Comparison of ENCODE assay signal across 10 cellular contexts in genomic region chr2:112767693-112768380, GRCh38. TPM values are rescaled to one million over a fixed set of nuclear protein-coding genes. Genes with fewer than 3 reads are reported as not detected.
DNase-seq lines count a peak whose midpoint lies in the region; TF ChIP-seq lines count a peak whose summit lies in the region.
"Had no signal": no experiment of that assay in that cellular context is flagged by ENCODE, and none has a peak within 500 bp of the region (broad histone marks: within the 10 kb centered on the region; RNA-seq: fewer than 3 reads in every experiment).

No MANE protein-coding gene starts in this region.

- no TSS peak for BruUV-seq in PC-9 (replicated peaks; lab: Mats Ljungman, UMichigan)

- intact Hi-C loops in PC-9 (cut with micrococcal nuclease; ENCODE audit: unreplicated experiment) = no loop called here

- TF ChIP-seq CTCF in PC-9 (conservative IDR thresholded peaks at IDR 0.05) (no peak), osteoblast (IDR thresholded peaks at IDR 0.05; ENCODE audit: extremely low read depth, low read depth, low read length) (no peak)

- H3K27ac ChIP-seq in PC-9 (peak overlapping the region; percentile 9; the same call in 1 of the 2 replicates), duodenal mucosa (ENCODE audit: low read depth, low read length) (no peak overlapping the region), osteoblast (ENCODE audit: low read depth, low read length) (peak overlapping the region; percentile 43)
- H3K27ac ChIP-seq: prostate gland had no signal

- H3K36me3 ChIP-seq in PC-9 (ENCODE audit: low read depth) = no peaks in the 10 kb centered on the region
- H3K36me3 ChIP-seq in duodenal mucosa (ENCODE audit: control insufficient read depth in 1 of 2, insufficient read depth in 2 of 2, low read length in 2 of 2) = no peaks in the 10 kb centered on the region
- no peaks in the 10 kb centered on the region for H3K36me3 ChIP-seq in osteoblast (ENCODE audit: insufficient read depth, low read length)
- H3K36me3 ChIP-seq: prostate gland had no signal

- H3K9me3 ChIP-seq in PC-9 (ENCODE audit: insufficient read depth, low read depth) = no peaks in the 10 kb centered on the region
- H3K9me3 ChIP-seq in duodenal mucosa (ENCODE audit: control insufficient read depth in 1 of 2, low read length in 2 of 2) = no peaks in the 10 kb centered on the region
- no peaks in the 10 kb centered on the region for H3K9me3 ChIP-seq in osteoblast (ENCODE audit: low read depth, low read length)
- H3K9me3 ChIP-seq: prostate gland had no signal

- H3K4me2 ChIP-seq in PC-9 (no peak overlapping the region), osteoblast (ENCODE audit: insufficient read depth, low read length) (peak overlapping the region; percentile 56)
- H3K4me2 ChIP-seq: GM23338 had no signal

- no peak overlapping the region for H3K4me3 ChIP-seq in PC-9
- peak overlapping the region; percentile 13 to 50 for H3K4me3 ChIP-seq in duodenal mucosa (ENCODE audit: low read depth in 1 of 2, low read length in 2 of 2)
- peak overlapping the region; percentile 32 for H3K4me3 ChIP-seq in osteoblast (ENCODE audit: insufficient read depth, low read length)
- H3K4me3 ChIP-seq: GM23338, prostate gland had no signal

- CTCF ChIA-PET in PC-9 (lab: Charles Lee) = no interaction called here

- H3F3A ChIP-seq in PC-9 (ENCODE audit: insufficient read depth, low read depth) = peaks cover 14% of the 10 kb centered on the region; the same call in 1 of the 2 replicates

- peaks cover 25% of the 10 kb centered on the region for H3K4me1 ChIP-seq in PC-9 (replicated peaks; ENCODE audit: insufficient read depth)
- peaks cover 14 to 17% of the 10 kb centered on the region in 2 donors for H3K4me1 ChIP-seq in duodenal mucosa (ENCODE audit: control insufficient read depth in 1 of 2, insufficient read depth in 2 of 2, low read length in 2 of 2)
- peaks cover 18% of the 10 kb centered on the region for H3K4me1 ChIP-seq in osteoblast (ENCODE audit: insufficient read depth, low read length)
- H3K4me1 ChIP-seq: prostate gland had no signal

- H2AFZ ChIP-seq in PC-9 (no peak overlapping the region), osteoblast (ENCODE audit: low read length) (peak overlapping the region; percentile 71)
- H2AFZ ChIP-seq: GM23338 had no signal

- H4K20me1 ChIP-seq in PC-9 (ENCODE audit: insufficient read depth) (no peaks in the 10 kb centered on the region), osteoblast (ENCODE audit: insufficient read depth, low read length) (no peaks in the 10 kb centered on the region)

- no peaks in the 10 kb centered on the region for H3K9me2 ChIP-seq in PC-9 (ENCODE audit: insufficient read depth)

- H3K9ac ChIP-seq in duodenal mucosa (ENCODE audit: low read depth in 1 of 2, low read length in 2 of 2) = no peak overlapping the region

- peak; percentile 31 for DNase-seq in ELR (ENCODE audit: low read depth)
- no peak for DNase-seq in PC-9
- peak; percentile 30 for DNase-seq in osteoblast (ENCODE audit: insufficient read length, low spot score, missing footprints)
- no peak for DNase-seq in stimulated activated CD4-positive, alpha-beta T cell treated with anti-CD3 and anti-CD28 coated beads, Interleukin-15, amount 100 ng/mL, for 24 hours
- DNase-seq in KG1 (lab: John Stamatoyannopoulos, UW) = no peak
- DNase-seq in GM19240 (ENCODE audit: insufficient read length, low spot score) = no peak
- DNase-seq: NCI-H1048 had no signal

- H3K27me3 ChIP-seq in PC-9 (ENCODE audit: insufficient read depth, low read depth) (no peaks in the 10 kb centered on the region), duodenal mucosa (ENCODE audit: control insufficient read depth in 1 of 2, insufficient read depth in 2 of 2, low read length in 2 of 2) (no peaks in the 10 kb centered on the region), osteoblast (ENCODE audit: insufficient read depth, low read length) (no peaks in the 10 kb centered on the region)

- H3K79me2 ChIP-seq in PC-9 (ENCODE audit: low read depth) (peaks cover 15% of the 10 kb centered on the region), osteoblast (ENCODE audit: insufficient read depth, low read length) (peaks cover 16% of the 10 kb centered on the region)

- POLR2A ChIA-PET in PC-9 (lab: Charles Lee; ENCODE audit: unreplicated experiment) = no interaction called here

RNA-seq across cellular contexts. Expression of gene CKAP2L, which starts 3.4 kb away (rescaled TPM):
- 17.7 and 28.7 TPM in 2 replicates for total RNA-seq in PC-9 (2021)
- total RNA-seq in osteoblast = 1.1 and 1.5 TPM in 2 replicates

RNA-seq across cellular contexts. Expression of gene IL1A, which starts 16.5 kb away (rescaled TPM):
- 0.55 TPM in 2 replicates for total RNA-seq in PC-9 (2021)
- total RNA-seq in osteoblast = not detected in 2 replicates

RNA-seq across cellular contexts. Expression of gene NT5DC4, which starts 47.0 kb away (rescaled TPM):
- 6.1 and 6.5 TPM in 2 replicates for total RNA-seq in PC-9 (2021)
- not detected in 2 replicates for total RNA-seq in osteoblast
- total RNA-seq: GM23338 had no signal

Comparison
In these comparisons a context has a peak if more than half of its experiments do, and no peak if none do; other contexts are left out.
1. DNase-seq: peak in ELR (single experiment) and osteoblast (single experiment); none in PC-9 (0 of 2), stimulated activated CD4-positive, alpha-beta T cell treated with anti-CD3 and anti-CD28 coated beads, Interleukin-15, amount 100 ng/mL, for 24 hours (single experiment), KG1 (single experiment) and GM19240 (single experiment).